In the genomic region with DNA sequence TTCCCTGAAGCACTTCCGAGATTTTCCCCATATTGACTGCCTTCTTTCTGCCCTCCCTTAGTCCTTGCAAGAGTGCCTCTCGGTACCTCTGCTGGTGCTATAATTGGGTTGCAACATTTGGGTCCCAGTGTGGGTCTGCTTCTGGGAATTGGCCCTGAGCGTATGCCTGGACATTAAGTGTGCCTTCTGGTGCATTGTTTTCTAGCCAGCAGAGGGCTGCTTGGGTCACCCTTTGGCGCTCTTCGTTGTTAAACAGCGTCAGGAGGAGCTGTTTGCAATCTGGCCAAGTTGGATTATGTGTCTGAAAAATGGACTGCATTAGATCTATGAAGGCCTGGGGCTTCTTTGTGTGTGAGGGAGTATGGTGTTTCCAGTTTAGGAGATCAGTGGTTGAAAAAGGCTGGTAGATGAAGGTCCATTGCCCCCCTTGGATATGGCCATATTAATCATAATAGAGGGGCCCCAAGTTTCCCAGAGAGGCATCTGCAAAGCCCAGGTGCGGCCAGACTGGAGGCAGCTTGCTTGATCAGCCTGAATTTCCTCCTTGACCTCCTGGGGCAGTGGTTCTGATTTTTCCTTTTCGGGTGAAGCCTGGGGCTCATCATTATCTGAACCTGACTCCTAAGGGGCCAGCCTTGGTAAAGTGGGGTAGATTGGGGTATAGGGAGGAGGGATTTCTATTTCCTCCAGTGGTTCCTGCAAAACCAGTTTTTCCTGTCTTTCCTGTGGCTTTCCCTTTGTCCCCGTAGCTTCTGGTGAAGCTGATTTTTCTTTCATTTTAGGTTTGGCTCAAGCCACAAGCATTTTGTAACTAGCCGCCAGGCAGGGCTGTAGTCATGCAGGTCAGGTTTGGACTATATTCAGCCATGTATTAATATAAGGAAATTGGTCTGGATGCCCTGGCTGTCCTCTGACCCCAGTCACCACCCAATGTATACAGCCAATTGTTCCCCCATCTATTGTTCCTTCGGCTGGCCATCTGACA, we compare ENCODE assay signal across 10 cellular contexts.
DNase-seq lines count a peak whose midpoint lies in the region; ATAC-seq, FAIRE-seq and TF ChIP-seq lines count a peak whose summit lies in the region.
"Had no signal": no experiment of that assay in that cellular context is flagged by ENCODE, and none has a peak within 500 bp of the region (broad histone marks: within the 10 kb centered on the region; RNA-seq: fewer than 3 reads in every experiment).

No MANE protein-coding gene starts in this region.

- DNase-seq in BE2C (no peak), NCI-H1048 (lab: John Stamatoyannopoulos, UW) (peak; percentile 64), T47D (ENCODE audit: low read depth in 1 of 2, low spot score in 1 of 2) (peak; percentile 5 to 89), HepG2 (ENCODE audit: low spot score) (no peak), T1000 (lab: John Stamatoyannopoulos, UW) (no peak), SHP77 treated with DMSO at 0.1 percent for 48 hours (lab: John Stamatoyannopoulos, UW) (no peak), ovary (no peak), Kasumi-1 (lab: John Stamatoyannopoulos, UW) (no peak)
- DNase-seq: right cardiac atrium; stimulated activated CD8-positive, alpha-beta memory T cell treated with anti-CD3 and anti-CD28 coated beads, Interleukin-4, amount 100 ng/mL, for 48 hours had no signal

- in situ Hi-C loops in T47D (cut with HindIII; ENCODE audit: low pct_unique_long_range_greater_than_20kb, low sequenced_read_pairs): no loop called here
- in situ Hi-C loops in HepG2 (cut with HindIII; ENCODE audit: extremely low pct_ligation_motif_present, low pct_unique_long_range_greater_than_20kb): loop anchor here (10.0 kb wide), 1 partner anchor 152 kb away; no protein-coding TSS in a partner anchor

- no peak for TF ChIP-seq RAD21 in HepG2 (CRISPR knock-in tag; IDR thresholded peaks at IDR 0.05)

- H3K9ac ChIP-seq in HepG2 (ENCODE audit: insufficient read depth, low read depth, low read length): no peak overlapping the region

- no peak overlapping the region for H3K4me3 ChIP-seq in BE2C (ENCODE audit: low read depth, low read length)
- H3K4me3 ChIP-seq in HepG2 (replicated peaks in 1 of 3; ENCODE audit: insufficient read depth in 1 of 3, low read depth in 2 of 3, low read length in 3 of 3): no peak overlapping the region
- no peak overlapping the region for H3K4me3 ChIP-seq in ovary

- H3K27ac ChIP-seq in HepG2 (ENCODE audit: extremely low read length, insufficient read depth, low read length) (no peak overlapping the region), ovary (no peak overlapping the region)

- 24% methylated on average over 11 of the region's 11 CpGs for WGBS in HepG2 (ENCODE audit: low lambda C conversion rate)
- 64 to 66% (median 66%) methylated on average over 11 of the region's 11 CpGs for WGBS in ovary, 3 donors

- no peak for FAIRE-seq in HepG2 (lab: Jason Lieb, UNC)

- CTCF ChIA-PET in HepG2 (lab: Yijun Ruan, JAX; ENCODE audit: low intra/inter-chr PET ratio, low total read pairs): no interaction called here

- H3K79me2 ChIP-seq in HepG2 (ENCODE audit: insufficient read depth, low read length): no peaks in the 10 kb centered on the region

- no peaks in the 10 kb centered on the region for H3K27me3 ChIP-seq in BE2C
- H3K27me3 ChIP-seq in HepG2 (ENCODE audit: control insufficient read depth in 1 of 2, insufficient read depth in 2 of 2, low read length in 2 of 2): peaks cover 1 to 36% of the 10 kb centered on the region in 2 experiments
- no peaks in the 10 kb centered on the region for H3K27me3 ChIP-seq in ovary

- H3K4me1 ChIP-seq in BE2C (no peaks in the 10 kb centered on the region), HepG2 (ENCODE audit: insufficient read depth, low read length) (no peaks in the 10 kb centered on the region), ovary (ENCODE audit: insufficient read depth) (no peaks in the 10 kb centered on the region)

- H3K36me3 ChIP-seq in BE2C: no peaks in the 10 kb centered on the region
- H3K36me3 ChIP-seq in HepG2 (replicated peaks in 1 of 2; ENCODE audit: control insufficient read depth in 1 of 2, insufficient read depth in 2 of 2, low read length in 2 of 2): no peaks in the 10 kb centered on the region
- no peaks in the 10 kb centered on the region for H3K36me3 ChIP-seq in ovary

- TF ChIP-seq CTCF in BE2C (IDR thresholded peaks at IDR 0.05; ENCODE audit: low read depth, low read length): 0 out of 2 replicates have a peak, but pooled peaks have one; percentile 3
- TF ChIP-seq CTCF in HepG2 (CRISPR knock-in tag; IDR thresholded peaks at IDR 0.05): 0 out of 2 replicates have a peak, but pooled peaks have one; percentile 28
- no peak for TF ChIP-seq CTCF in ovary (IDR thresholded peaks at IDR 0.05)

- peak; percentile 85 for ATAC-seq in HepG2

- H3K9me3 ChIP-seq in BE2C: no peaks in the 10 kb centered on the region
- no peaks in the 10 kb centered on the region for H3K9me3 ChIP-seq in HepG2 (ENCODE audit: low read length)
- H3K9me3 ChIP-seq in ovary: no peaks in the 10 kb centered on the region

- no peak for TF ChIP-seq POLR2A in HepG2 (IDR thresholded peaks at IDR 0.05; ENCODE audit: insufficient read depth in 1 of 2, low read depth in 2 of 2, low read length in 2 of 2)
- no peak for TF ChIP-seq POLR2A in ovary (IDR thresholded peaks at IDR 0.05)

- TF ChIP-seq EP300 in HepG2 (IDR thresholded peaks at IDR 0.05; ENCODE audit: low read depth in 2 of 2, low read length in 2 of 2): no peak
- no peak for TF ChIP-seq EP300 in HepG2 (CRISPR knock-in tag; IDR thresholded peaks at IDR 0.05; ENCODE audit: borderline replicate concordance)
- no peak for TF ChIP-seq EP300 in ovary (IDR thresholded peaks at IDR 0.05)

- intact Hi-C loops in HepG2 (cut with micrococcal nuclease; ENCODE audit: unreplicated experiment) (no loop called here), ovary (cut with DNase I) (loop anchor here in 1 of 4 donors (10.0 kb wide), 1 partner anchor 142 kb away; no protein-coding TSS in a partner anchor)

- BruUV-seq in HepG2 (replicated peaks; lab: Mats Ljungman, UMichigan): no TSS peak

- H2AFZ ChIP-seq in HepG2 (ENCODE audit: low read length): no peak overlapping the region

- POLR2A ChIA-PET in HepG2 (lab: Yijun Ruan, JAX): no interaction called here

- no peak overlapping the region for H3K4me2 ChIP-seq in HepG2 (ENCODE audit: low read depth, low read length)

- H4K20me1 ChIP-seq in HepG2 (ENCODE audit: insufficient read depth, low read length): no peaks in the 10 kb centered on the region

TF ChIP-seq in HepG2, 621 proteins besides CTCF, POLR2A, EP300 and RAD21:
- no peak for TF ChIP-seq ZNF761 (CRISPR knock-in tag; conservative IDR thresholded peaks at IDR 0.05)
- peak; percentile 25; the same call in 1 of the 2 replicates for TF ChIP-seq STAG1 (CRISPR knock-in tag; IDR thresholded peaks at IDR 0.05)
- TF ChIP-seq GZF1 (CRISPR knock-in tag; IDR thresholded peaks at IDR 0.05): peak; percentile 87
TF ChIP-seq in HepG2: peak in this region for 2.

Comparison
In these comparisons a context has a peak if more than half of its experiments do, and no peak if none do; other contexts are left out.
1. DNase-seq: peak in NCI-H1048 (single experiment) and T47D (2 of 2); none in BE2C (single experiment), HepG2 (single experiment), T1000 (single experiment), SHP77 treated with DMSO at 0.1 percent for 48 hours (single experiment), ovary (0 of 5) and Kasumi-1 (0 of 2).
2. CTCF ChIP-seq: peak in BE2C (single experiment) and HepG2 (single experiment); none in ovary (0 of 3).